22 cellular contexts compared by ENCODE assay signal in genomic region chr3:188682316-188682715, GRCh38.
DNase-seq lines count a peak whose midpoint lies in the region; ATAC-seq and TF ChIP-seq lines count a peak whose summit lies in the region.
"Had no signal": no experiment of that assay in that cellular context is flagged by ENCODE, and none has a peak within 500 bp of the region (broad histone marks: within the 10 kb centered on the region; RNA-seq: fewer than 3 reads in every experiment).

No MANE protein-coding gene starts in this region.

- no peaks in the 10 kb centered on the region for H3K9me2 ChIP-seq in GM23248 (ENCODE audit: insufficient read depth)
- no peaks in the 10 kb centered on the region for H3K9me2 ChIP-seq in PC-3 (replicated peaks; ENCODE audit: low read length)

- H3K36me3 ChIP-seq in GM23248 (ENCODE audit: low read depth) (no peaks in the 10 kb centered on the region), PC-3 (ENCODE audit: low read depth, low read length) (no peaks in the 10 kb centered on the region), gastroesophageal sphincter (no peaks in the 10 kb centered on the region), sigmoid colon (no peaks in the 10 kb centered on the region)
- H3K36me3 ChIP-seq: upper lobe of left lung had no signal

- peaks cover 2% of the 10 kb centered on the region for H3K36me3 Mint-ChIP-seq in T-helper 2 cell treated with Interferon-gamma antibody and Interleukin-4, amounts not matched to agents 5 μg/mL and 100 μg/mL, for 36 hours (ENCODE audit: low read depth)
- H3K36me3 Mint-ChIP-seq: activated naive CD4-positive, alpha-beta T cell treated with anti-CD3 and anti-CD28 coated beads, Interleukin-2, amount 10 ng/mL, durations not matched to agents 7 days and 5 days; brain had no signal

- no peak for TF ChIP-seq EP300 in gastroesophageal sphincter (IDR thresholded peaks at IDR 0.05)
- TF ChIP-seq EP300 in sigmoid colon (IDR thresholded peaks at IDR 0.05), result no peak

- ATAC-seq in PC-3, result no peak
- ATAC-seq in gastroesophageal sphincter, result no peak
- ATAC-seq in GM18870 (IDR thresholded peaks at IDR 0.05; ENCODE audit: unreplicated experiment), result no peak

- H4K20me1 ChIP-seq in GM23248 (ENCODE audit: insufficient read depth) (no peaks in the 10 kb centered on the region), PC-3 (ENCODE audit: low read length) (no peaks in the 10 kb centered on the region)

- POLR2A ChIA-PET in PC-3 (lab: Charles Lee; ENCODE audit: unreplicated experiment), result no interaction called here

- H3K4me1 ChIP-seq in GM23248 (ENCODE audit: insufficient read depth) (peaks cover 31% of the 10 kb centered on the region), PC-3 (ENCODE audit: insufficient read depth, low read length) (peaks cover 20% of the 10 kb centered on the region), gastroesophageal sphincter (peaks cover 15 to 87% (median 38%) of the 10 kb centered on the region in 3 donors), sigmoid colon (peaks cover 0 to 83% (median 70%) of the 10 kb centered on the region in 4 donors)

- H3K27ac ChIP-seq in GM23248, result peak overlapping the region; percentile 93
- peak overlapping the region; percentile 29 for H3K27ac ChIP-seq in PC-3 (ENCODE audit: low read length)
- H3K27ac ChIP-seq in gastroesophageal sphincter, result peak overlapping the region; percentile 69 to 74 (median 72)
- peak overlapping the region in 3 of 4 donors; percentile 42 to 76 (median 60) for H3K27ac ChIP-seq in sigmoid colon
- H3K27ac ChIP-seq: C4-2B had no signal

- WGBS in GM23248 (ENCODE audit: low coverage in 1 of 2, low lambda C conversion rate in 2 of 2, missing lambda C conversion rate in 2 of 2), 2 experiments, result 88 to 92% methylated on average over 4 of the region's 4 CpGs
- WGBS in gastroesophageal sphincter (ENCODE audit: low coverage in 1 of 2), 2 donors, result 40 to 55% methylated on average over 2 to 4 of the region's 4 CpGs
- 89 to 95% methylated on average over 4 of the region's 4 CpGs for WGBS in sigmoid colon, 2 donors

- no peak overlapping the region for H3K4me3 Mint-ChIP-seq in T-helper 2 cell treated with Interferon-gamma antibody and Interleukin-4, amounts not matched to agents 5 μg/mL and 100 μg/mL, for 36 hours
- H3K4me3 Mint-ChIP-seq: activated naive CD4-positive, alpha-beta T cell treated with anti-CD3 and anti-CD28 coated beads, Interleukin-2, amount 10 ng/mL, durations not matched to agents 7 days and 5 days had no signal

- BruUV-seq in PC-3 (replicated peaks; lab: Mats Ljungman, UMichigan), result no TSS peak

- H3K27me3 Mint-ChIP-seq in T-helper 2 cell treated with Interferon-gamma antibody and Interleukin-4, amounts not matched to agents 5 μg/mL and 100 μg/mL, for 36 hours (ENCODE audit: low read depth), result no peaks in the 10 kb centered on the region
- H3K27me3 Mint-ChIP-seq: activated naive CD4-positive, alpha-beta T cell treated with anti-CD3 and anti-CD28 coated beads, Interleukin-2, amount 10 ng/mL, durations not matched to agents 7 days and 5 days; brain; IgD-negative memory B cell had no signal

- H3K4me3 ChIP-seq in GM23248 (no peak overlapping the region), PC-3 (ENCODE audit: low read length) (no peak overlapping the region), gastroesophageal sphincter (no peak overlapping the region), sigmoid colon (no peak overlapping the region)
- H3K4me3 ChIP-seq: skin epidermis, upper lobe of left lung had no signal

- DNase-seq in GM23248, result no peak
- no peak for DNase-seq in PC-3
- DNase-seq in sigmoid colon, result no peak
- no peak for DNase-seq in activated CD4-positive, alpha-beta T cell treated with anti-CD3 and anti-CD28 coated beads, Interleukin-2, amount 50 U/mL, for 48 hours
- DNase-seq in retina, result no peak
- DNase-seq in T-helper 2 cell treated with Interferon-gamma antibody and Interleukin-4, amounts not matched to agents 5 μg/mL and 100 μg/mL, for 36 hours (ENCODE audit: low spot score), result no peak
- DNase-seq: activated CD4-positive, CD25-positive, alpha-beta regulatory T cell treated with anti-CD3 and anti-CD28 coated beads, Interleukin-2, amount 50 U/mL, for 72 hours; activated naive CD4-positive, alpha-beta T cell treated with anti-CD3 and anti-CD28 coated beads, Interleukin-2, amount 10 ng/mL, durations not matched to agents 7 days and 5 days; effector CD4-positive, alpha-beta T cell; GOT3; islet precursor cell; MV-4-11; NCI-H2081; NCI-H524; T-helper 9 cell had no signal

- no peak overlapping the region for H3K27ac Mint-ChIP-seq in T-helper 2 cell treated with Interferon-gamma antibody and Interleukin-4, amounts not matched to agents 5 μg/mL and 100 μg/mL, for 36 hours
- H3K27ac Mint-ChIP-seq: activated naive CD4-positive, alpha-beta T cell treated with anti-CD3 and anti-CD28 coated beads, Interleukin-2, amount 10 ng/mL, durations not matched to agents 7 days and 5 days; IgD-negative memory B cell had no signal

- CTCF ChIA-PET in PC-3 (lab: Charles Lee), result no interaction called here

- no peaks in the 10 kb centered on the region for H3K27me3 ChIP-seq in GM23248 (replicated peaks; ENCODE audit: insufficient read depth)
- no peaks in the 10 kb centered on the region for H3K27me3 ChIP-seq in PC-3 (ENCODE audit: low read length)
- no peaks in the 10 kb centered on the region for H3K27me3 ChIP-seq in gastroesophageal sphincter
- no peaks in the 10 kb centered on the region for H3K27me3 ChIP-seq in sigmoid colon
- H3K27me3 ChIP-seq: upper lobe of left lung had no signal

- H3K9me3 ChIP-seq in GM23248 (ENCODE audit: low read depth) (no peaks in the 10 kb centered on the region), PC-3 (ENCODE audit: low read length) (no peaks in the 10 kb centered on the region), gastroesophageal sphincter (no peaks in the 10 kb centered on the region), sigmoid colon (no peaks in the 10 kb centered on the region)
- H3K9me3 ChIP-seq: upper lobe of left lung had no signal

- peak overlapping the region; percentile 72 for H3K4me2 ChIP-seq in GM23248 (ENCODE audit: unreplicated experiment)
- peak overlapping the region; percentile 34; the same call in 1 of the 2 replicates for H3K4me2 ChIP-seq in PC-3 (ENCODE audit: low read length)

- TF ChIP-seq CTCF in PC-3 (conservative IDR thresholded peaks at IDR 0.05; ENCODE audit: low read depth, low read length), result no peak
- TF ChIP-seq CTCF in gastroesophageal sphincter (IDR thresholded peaks at IDR 0.05), result no peak
- TF ChIP-seq CTCF in sigmoid colon (IDR thresholded peaks at IDR 0.05), result no peak

- no peaks in the 10 kb centered on the region for H3K9me3 Mint-ChIP-seq in T-helper 2 cell treated with Interferon-gamma antibody and Interleukin-4, amounts not matched to agents 5 μg/mL and 100 μg/mL, for 36 hours
- H3K9me3 Mint-ChIP-seq: activated naive CD4-positive, alpha-beta T cell treated with anti-CD3 and anti-CD28 coated beads, Interleukin-2, amount 10 ng/mL, durations not matched to agents 7 days and 5 days had no signal

- in situ Hi-C loops in GM23248 (cut with MboI), result loop anchor here (25.0 kb wide), 1 partner anchor 945 kb away; the partner anchor contains the start of gene BCL6

- peaks cover 25% of the 10 kb centered on the region for H3F3A ChIP-seq in GM23248 (ENCODE audit: insufficient read depth)
- no peaks in the 10 kb centered on the region for H3F3A ChIP-seq in PC-3 (ENCODE audit: low read length, unreplicated experiment)

- TF ChIP-seq POLR2A in gastroesophageal sphincter (IDR thresholded peaks at IDR 0.05) (no peak), sigmoid colon (IDR thresholded peaks at IDR 0.05) (no peak)

- no peak overlapping the region for H2AFZ ChIP-seq in GM23248
- H2AFZ ChIP-seq in PC-3 (ENCODE audit: low read length), result no peak overlapping the region

- H3K9ac ChIP-seq in GM23248 (peak overlapping the region; percentile 58), PC-3 (ENCODE audit: low read length) (no peak overlapping the region)

- H3K4me1 Mint-ChIP-seq in T-helper 2 cell treated with Interferon-gamma antibody and Interleukin-4, amounts not matched to agents 5 μg/mL and 100 μg/mL, for 36 hours (ENCODE audit: low read depth), result peaks cover 26% of the 10 kb centered on the region

- peaks cover 67% of the 10 kb centered on the region for H3K79me2 ChIP-seq in GM23248 (ENCODE audit: insufficient read depth)
- no peaks in the 10 kb centered on the region for H3K79me2 ChIP-seq in PC-3 (ENCODE audit: low read length)

- intact Hi-C loops in PC-3 (cut with micrococcal nuclease) (loop anchor here (10.0 kb wide), 1 partner anchor 148 kb away; no protein-coding TSS in a partner anchor), sigmoid colon (cut with DNase I) (no loop called here)

Comparison
In these comparisons a context has a peak if more than half of its experiments do, and no peak if none do; other contexts are left out.
1. H3K27ac ChIP-seq: peak in every context shown above with its lines; median percentile 93 in GM23248; 72 in gastroesophageal sphincter; 60 in sigmoid colon; 29 in PC-3.